In genomic region chr17:58277107-58277506, GRCh38 we compare ENCODE assay signal across 11 cellular contexts. TPM values are rescaled to one million over a fixed set of nuclear protein-coding genes. Genes with fewer than 3 reads are reported as not detected.
DNase-seq lines count a peak whose midpoint lies in the region; ATAC-seq and TF ChIP-seq lines count a peak whose summit lies in the region.
"Had no signal": no experiment of that assay in that cellular context is flagged by ENCODE, and none has a peak within 500 bp of the region (broad histone marks: within the 10 kb centered on the region; RNA-seq: fewer than 3 reads in every experiment).

No MANE protein-coding gene starts in this region.

- no peak overlapping the region for H3K9ac ChIP-seq in PC-3 (ENCODE audit: low read length)

- H3K27ac ChIP-seq in PC-3 (ENCODE audit: low read length), result no peak overlapping the region
- H3K27ac ChIP-seq in hepatocyte, result no peak overlapping the region

- CTCF ChIA-PET in PC-3 (lab: Charles Lee), result no interaction called here

- DNase-seq in AG20443 (ENCODE audit: low spot score) (peak; percentile 20), GM10266 (ENCODE audit: extremely low spot score) (peak; percentile 61), PC-3 (peak; percentile 50), hepatocyte (ENCODE audit: low spot score) (no peak), NCI-H2227 treated with DMSO at 0.1 percent for 48 hours (lab: John Stamatoyannopoulos, UW) (no peak), NCI-H128 (lab: John Stamatoyannopoulos, UW; ENCODE audit: unreplicated experiment) (no peak), kidney glomerular epithelial cell (lab: John Stamatoyannopoulos, UW) (no peak), midbrain (lab: John Stamatoyannopoulos, UW) (no peak)
- DNase-seq: NCI-H1930 had no signal

- H3K4me2 ChIP-seq in PC-3 (ENCODE audit: low read length) (no peak overlapping the region), hepatocyte (no peak overlapping the region)

- H2AFZ ChIP-seq in PC-3 (ENCODE audit: low read length) (no peak overlapping the region), hepatocyte (no peak overlapping the region)

- H3K9me3 ChIP-seq in PC-3 (ENCODE audit: low read length) (no peaks in the 10 kb centered on the region), hepatocyte (ENCODE audit: low read depth) (no peaks in the 10 kb centered on the region)

- H3F3A ChIP-seq in PC-3 (ENCODE audit: low read length, unreplicated experiment), result no peaks in the 10 kb centered on the region

- 0 out of 2 replicates have a peak, but pooled peaks cover 21% of the 10 kb centered on the region for H3K27me3 ChIP-seq in PC-3 (ENCODE audit: low read length)
- no peaks in the 10 kb centered on the region for H3K27me3 ChIP-seq in hepatocyte

- intact Hi-C loops in PC-3 (cut with micrococcal nuclease), result no loop called here

- ATAC-seq in PC-3, result no peak
- ATAC-seq: activated T-cell treated with anti-CD3 and anti-CD28 coated beads, Interleukin-2, amount 50 U/mL, for 72 hours; left lobe of liver had no signal

- WGBS in hepatocyte (ENCODE audit: low lambda C conversion rate, missing lambda C conversion rate), result 69% methylated on average over 5 of the region's 5 CpGs

- no peaks in the 10 kb centered on the region for H3K36me3 ChIP-seq in PC-3 (ENCODE audit: low read depth, low read length)
- no peaks in the 10 kb centered on the region for H3K36me3 ChIP-seq in hepatocyte (replicated peaks; ENCODE audit: insufficient read depth, low read depth)

- POLR2A ChIA-PET in PC-3 (lab: Charles Lee; ENCODE audit: unreplicated experiment), result no interaction called here

- no peaks in the 10 kb centered on the region for H4K20me1 ChIP-seq in PC-3 (ENCODE audit: low read length)
- no peaks in the 10 kb centered on the region for H4K20me1 ChIP-seq in hepatocyte (ENCODE audit: insufficient read depth, poor library complexity, severe bottlenecking)

- peak; percentile 43 for TF ChIP-seq CTCF in GM10266 (IDR thresholded peaks at IDR 0.05; ENCODE audit: control insufficient read depth, insufficient read depth, low read depth, missing control alignments)
- peak; percentile 69 for TF ChIP-seq CTCF in PC-3 (conservative IDR thresholded peaks at IDR 0.05; ENCODE audit: low read depth, low read length)
- peak; percentile 40 for TF ChIP-seq CTCF in hepatocyte (IDR thresholded peaks at IDR 0.05; ENCODE audit: poor library complexity)

- H3K9me2 ChIP-seq in PC-3 (replicated peaks; ENCODE audit: low read length), result no peaks in the 10 kb centered on the region
- H3K9me2 ChIP-seq in hepatocyte (replicated peaks; ENCODE audit: insufficient read depth), result no peaks in the 10 kb centered on the region

- BruUV-seq in PC-3 (replicated peaks; lab: Mats Ljungman, UMichigan), result no TSS peak

- H3K79me2 ChIP-seq in PC-3 (ENCODE audit: low read length) (no peaks in the 10 kb centered on the region), hepatocyte (no peaks in the 10 kb centered on the region)

- no peaks in the 10 kb centered on the region for H3K4me1 ChIP-seq in PC-3 (ENCODE audit: insufficient read depth, low read length)
- H3K4me1 ChIP-seq in hepatocyte (ENCODE audit: insufficient read depth), result no peaks in the 10 kb centered on the region

- H3K4me3 ChIP-seq in PC-3 (ENCODE audit: low read length) (no peak overlapping the region), hepatocyte (no peak overlapping the region)

RNA-seq across cellular contexts. Expression of gene MPO, which starts 3.6 kb away (rescaled TPM):
- total RNA-seq in PC-3 (2014; rRNA removed) (not detected in 2 replicates), hepatocyte (0.13 TPM in 1 of 2 replicates, not detected in the other)
- not detected in 2 replicates for polyA plus RNA-seq in hepatocyte

RNA-seq across cellular contexts. Expression of gene LPO, which starts 38.7 kb away (rescaled TPM):
- not detected in 2 replicates for total RNA-seq in PC-3 (2014; rRNA removed)
- total RNA-seq in hepatocyte, result 0.24 and 1.0 TPM in 2 replicates
- 0.29 TPM in 1 of 2 replicates, not detected in the other for polyA plus RNA-seq in hepatocyte
- total RNA-seq: left lobe of liver had no signal

RNA-seq across cellular contexts. Expression of gene TSPOAP1, which starts 51.5 kb away (rescaled TPM):
- total RNA-seq in PC-3 (2014; rRNA removed), result 4.3 and 8.3 TPM in 2 replicates
- total RNA-seq in hepatocyte, result 10.0 and 15.4 TPM in 2 replicates
- polyA plus RNA-seq in hepatocyte, result 17.8 and 19.0 TPM in 2 replicates

RNA-seq across cellular contexts. Expression of gene MKS1, which starts 58.1 kb away (rescaled TPM):
- total RNA-seq in PC-3 (2014; rRNA removed) (23.9 and 33.1 TPM in 2 replicates), hepatocyte (10.5 and 14.2 TPM in 2 replicates)
- 11.9 and 15.6 TPM in 2 replicates for polyA plus RNA-seq in hepatocyte

Comparison
In these comparisons a context has a peak if more than half of its experiments do, and no peak if none do; other contexts are left out.
1. DNase-seq: peak in AG20443 (single experiment), GM10266 (single experiment) and PC-3 (single experiment); none in hepatocyte (single experiment), NCI-H2227 treated with DMSO at 0.1 percent for 48 hours (single experiment), NCI-H128 (single experiment), kidney glomerular epithelial cell (single experiment) and midbrain (single experiment).
2. Peak in every context shown above with its lines, with median percentiles within 50 percentile points of each other: CTCF ChIP-seq.